Comparison of ENCODE assay signal across 27 cellular contexts in the genomic region with DNA sequence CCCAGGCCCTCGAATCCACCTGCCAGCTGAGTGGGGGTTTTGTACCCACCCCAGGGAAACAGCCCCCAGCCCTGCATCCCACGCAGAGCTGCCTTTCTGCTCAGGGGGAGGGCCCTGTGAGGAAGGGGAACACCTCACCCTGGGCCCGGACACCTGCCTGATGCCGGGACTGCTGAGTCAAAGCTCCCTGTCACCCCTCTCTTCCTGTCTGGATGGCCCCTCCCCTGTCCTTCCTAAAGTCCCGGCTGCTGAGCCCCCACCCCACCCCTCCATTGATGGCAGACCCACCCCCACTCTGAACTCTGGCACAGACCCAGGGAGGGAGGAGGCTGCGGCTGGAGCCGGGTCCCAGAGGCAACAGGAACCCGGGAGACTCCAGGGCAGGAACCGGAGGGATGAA.
"Had no signal": no experiment of that assay in that cellular context is flagged by ENCODE, and none has a peak within 500 bp of the region (broad histone marks: within the 10 kb centered on the region; RNA-seq: fewer than 3 reads in every experiment).

No MANE protein-coding gene starts in this region.

- H3K27me3 ChIP-seq: pancreas, right lobe of liver had no signal

- H3K36me3 Mint-ChIP-seq: activated naive CD8-positive, alpha-beta T cell treated with anti-CD3 and anti-CD28 coated beads, Interleukin-2, amount 10 ng/mL, durations not matched to agents 7 days and 5 days; natural killer cell; stimulated activated effector memory CD8-positive, alpha-beta T cell treated with anti-CD3 and anti-CD28 coated beads, Interleukin-12 subunit alpha, Interleukin-12 subunit beta, amount 100 ng/mL, for 72 hours had no signal

- H3K9me3 Mint-ChIP-seq: activated naive CD8-positive, alpha-beta T cell treated with anti-CD3 and anti-CD28 coated beads, Interleukin-2, amount 10 ng/mL, durations not matched to agents 7 days and 5 days; activated T-cell treated with anti-CD3 and anti-CD28 coated beads, Interleukin-2, amount 50 U/mL, for 4 hours; activated T-helper 2 cell treated with anti-CD3 and anti-CD28 coated beads, Interferon-gamma antibody, Interleukin-2, Interleukin-4, amounts not matched to agents 10 μg/mL and 5 μg/mL and 100 μg/mL, durations not matched to agents 14 hours and 24 hours and 36 hours; endodermal cell; natural killer cell; stimulated activated effector memory CD8-positive, alpha-beta T cell treated with anti-CD3 and anti-CD28 coated beads, Interleukin-12 subunit alpha, Interleukin-12 subunit beta, amount 100 ng/mL, for 72 hours; stimulated activated naive CD8-positive, alpha-beta T cell treated with anti-CD3 and anti-CD28 coated beads, Interleukin-15, amount 100 ng/mL, for 72 hours had no signal

- H3K4me1 ChIP-seq: breast epithelium, esophagus squamous epithelium, left lung, pancreas, right lobe of liver, tibial nerve had no signal

- H3K4me3 ChIP-seq: esophagus squamous epithelium, gastrocnemius medialis, left lung, pancreas, right lobe of liver, tibial nerve had no signal

- H3K27ac Mint-ChIP-seq: activated naive CD8-positive, alpha-beta T cell treated with anti-CD3 and anti-CD28 coated beads, Interleukin-2, amount 10 ng/mL, durations not matched to agents 7 days and 5 days; activated T-helper 2 cell treated with anti-CD3 and anti-CD28 coated beads, Interferon-gamma antibody, Interleukin-2, Interleukin-4, amounts not matched to agents 10 μg/mL and 5 μg/mL and 100 μg/mL, durations not matched to agents 14 hours and 24 hours and 36 hours; endodermal cell; stimulated activated effector memory CD8-positive, alpha-beta T cell treated with anti-CD3 and anti-CD28 coated beads, Interleukin-12 subunit alpha, Interleukin-12 subunit beta, amount 100 ng/mL, for 72 hours had no signal

- H3K9me3 ChIP-seq: breast epithelium, esophagus squamous epithelium, gastrocnemius medialis, left lung, neutrophil, pancreas, right lobe of liver, tibial nerve had no signal

- H3K27me3 Mint-ChIP-seq: stimulated activated naive CD8-positive, alpha-beta T cell treated with anti-CD3 and anti-CD28 coated beads, Interleukin-15, amount 100 ng/mL, for 72 hours had no signal

- H3K4me1 Mint-ChIP-seq: endodermal cell had no signal

- H3K27ac ChIP-seq: breast epithelium, esophagus squamous epithelium, gastrocnemius medialis, left lung, neutrophil, pancreas, right lobe of liver, tibial nerve had no signal

- H3K4me3 Mint-ChIP-seq: activated naive CD8-positive, alpha-beta T cell treated with anti-CD3 and anti-CD28 coated beads, Interleukin-2, amount 10 ng/mL, durations not matched to agents 7 days and 5 days; activated T-cell treated with anti-CD3 and anti-CD28 coated beads, Interleukin-2, amount 50 U/mL, for 4 hours; endodermal cell; stimulated activated effector memory CD8-positive, alpha-beta T cell treated with anti-CD3 and anti-CD28 coated beads, Interleukin-12 subunit alpha, Interleukin-12 subunit beta, amount 100 ng/mL, for 72 hours had no signal

- DNase-seq: activated CD4-positive, alpha-beta T cell treated with anti-CD3 and anti-CD28 coated beads for 1 hour; activated CD4-positive, alpha-beta T cell treated with anti-CD3 and anti-CD28 coated beads, Interleukin-2, amount 50 U/mL, for 4 hours; activated CD8-positive, alpha-beta memory T cell treated with anti-CD3 and anti-CD28 coated beads, Interleukin-2, amount 50 U/mL, for 48 hours; activated naive CD4-positive, alpha-beta T cell; activated naive CD8-positive, alpha-beta T cell treated with anti-CD3 and anti-CD28 coated beads, Interleukin-2, amount 10 ng/mL, durations not matched to agents 7 days and 5 days; activated T-cell treated with anti-CD3 and anti-CD28 coated beads, Interleukin-2, amount 50 U/mL, for 4 hours; amniotic stem cell; cerebellar nuclear complex; cortex of kidney; endodermal cell; esophagus squamous epithelium; gastrocnemius medialis; mammary epithelial cell; midbrain; natural killer cell; right lobe of liver; small intestine; stimulated activated CD4-positive, alpha-beta T cell treated with anti-CD3 and anti-CD28 coated beads, Interleukin-2, amount 100 ng/mL, for 24 hours; stimulated activated naive CD8-positive, alpha-beta T cell treated with anti-CD3 and anti-CD28 coated beads, Interleukin-15, amount 100 ng/mL, for 72 hours; T-helper 9 cell had no signal

- ATAC-seq: gastrocnemius medialis; left lung; stimulated activated effector memory CD8-positive, alpha-beta T cell treated with anti-CD3 and anti-CD28 coated beads, Interleukin-12 subunit alpha, Interleukin-12 subunit beta, amount 100 ng/mL, for 72 hours had no signal

- H3K36me3 ChIP-seq: breast epithelium, esophagus squamous epithelium, gastrocnemius medialis, left lung, neutrophil, pancreas, right lobe of liver, tibial nerve had no signal
